Comparison of ENCODE assay signal across 20 cellular contexts in the genomic region with DNA sequence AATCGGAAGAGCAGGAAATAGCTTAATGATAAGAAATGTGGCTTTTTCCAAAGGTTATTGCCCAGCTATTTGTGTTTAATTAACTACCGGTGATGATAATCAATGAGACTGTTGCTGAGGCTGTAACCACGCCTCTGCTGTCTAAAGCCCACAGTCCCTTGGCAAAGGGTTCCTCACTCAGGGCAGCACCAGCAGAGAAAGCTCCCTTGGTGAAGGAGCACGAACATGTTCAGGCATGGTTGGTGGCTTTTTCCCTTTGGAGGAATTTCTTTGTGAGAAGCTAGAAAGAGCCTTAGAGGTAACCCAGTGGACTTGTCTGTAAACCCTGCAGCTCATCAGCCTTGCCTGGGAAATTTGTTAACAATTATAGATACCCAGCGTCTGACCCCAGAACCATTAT.
"Had no signal": no experiment of that assay in that cellular context is flagged by ENCODE, and none has a peak within 500 bp of the region (broad histone marks: within the 10 kb centered on the region; RNA-seq: fewer than 3 reads in every experiment).

No MANE protein-coding gene starts in this region.

- H3K4me2 ChIP-seq: neural progenitor cell had no signal

- DNase-seq: activated B cell treated with CpG ODN at 0.5 μM for 24 hours; activated CD4-positive, alpha-beta memory T cell treated with anti-CD3 and anti-CD28 coated beads for 36 hours; activated CD4-positive, alpha-beta T cell treated with anti-CD3 and anti-CD28 coated beads for 4 hours; activated CD8-positive, alpha-beta memory T cell treated with anti-CD3 and anti-CD28 coated beads, Interleukin-2, amount 10 ng/mL, durations not matched to agents 7 days and 5 days; activated naive CD4-positive, alpha-beta T cell treated with Interleukin-2 at 50 U/mL for 16 hours; activated T-cell treated with anti-CD3 and anti-CD28 coated beads, Interleukin-2, amount 50 U/mL, for 24 hours; brain microvascular endothelial cell; effector CD8-positive, alpha-beta T cell; foreskin fibroblast; hypothalamus; kidney glomerular epithelial cell; left ventricle myocardium superior; naive B cell; ovary; stimulated activated naive B cell treated with anti-CD40 and anti-IgM and Interleukin-4, amounts not matched to agents 10 μg/mL and 1 μg/mL and 100 μg/mL, for 72 hours; T-cell; upper lobe of right lung had no signal

- H3K9me3 ChIP-seq: ovary, thoracic aorta, upper lobe of right lung had no signal

- H3K27ac ChIP-seq: brain microvascular endothelial cell, neural progenitor cell, ovary, thoracic aorta, upper lobe of right lung had no signal

- H3K27me3 ChIP-seq: brain microvascular endothelial cell, neural progenitor cell, ovary, upper lobe of right lung had no signal

- H3K4me3 ChIP-seq: neural progenitor cell, ovary, thoracic aorta, upper lobe of right lung had no signal

- H2AFZ ChIP-seq: neural progenitor cell had no signal

- H3K9ac ChIP-seq: neural progenitor cell had no signal

- ATAC-seq: activated CD8-positive, alpha-beta memory T cell treated with anti-CD3 and anti-CD28 coated beads, Interleukin-2, amount 10 ng/mL, durations not matched to agents 7 days and 5 days; left ventricle myocardium superior; SK-N-SH treated with all-trans-retinoic acid at 6 μM for 48 hours; stimulated activated naive B cell treated with anti-CD40 and anti-IgM and Interleukin-4, amounts not matched to agents 10 μg/mL and 1 μg/mL and 100 μg/mL, for 72 hours; T-cell; upper lobe of right lung had no signal

- H3K4me1 ChIP-seq: neural progenitor cell, upper lobe of right lung had no signal

- H3K36me3 ChIP-seq: brain microvascular endothelial cell, neural progenitor cell, ovary, thoracic aorta, upper lobe of right lung had no signal
